Comparison of ENCODE assay signal across 8 cellular contexts in the genomic region with DNA sequence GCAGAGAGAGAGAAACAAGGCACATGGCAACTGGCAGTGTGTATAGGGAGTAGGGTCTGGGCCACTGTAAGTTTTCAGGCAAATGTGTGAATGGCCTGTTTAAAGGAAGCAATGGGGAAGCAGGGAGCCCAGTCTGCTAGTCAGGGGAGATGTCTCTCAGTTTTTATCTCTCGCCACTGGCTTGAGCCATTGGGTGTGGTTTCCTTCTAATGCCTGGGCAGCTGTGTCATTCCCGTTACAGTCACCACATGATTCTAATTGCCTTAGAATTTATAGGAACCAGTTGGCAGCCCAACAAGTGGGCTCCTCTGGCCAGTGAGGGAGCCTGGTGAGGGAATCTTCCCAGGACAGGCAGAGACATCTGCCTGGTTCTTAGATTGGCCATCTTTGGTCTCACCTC.
DNase-seq lines count a peak whose midpoint lies in the region; TF ChIP-seq lines count a peak whose summit lies in the region.
"Had no signal": no experiment of that assay in that cellular context is flagged by ENCODE, and none has a peak within 500 bp of the region (broad histone marks: within the 10 kb centered on the region; RNA-seq: fewer than 3 reads in every experiment).

No MANE protein-coding gene starts in this region.

- no peak for TF ChIP-seq CTCF in epithelial cell of esophagus (IDR thresholded peaks at IDR 0.05; ENCODE audit: insufficient read depth, low read depth, low read length, missing control alignments)

- peak; percentile 65 for DNase-seq in H4 (ENCODE audit: low spot score)
- DNase-seq in RPMI7951 (ENCODE audit: low read depth) = peak; percentile 91
- peak; percentile 56 for DNase-seq in epithelial cell of esophagus (ENCODE audit: low read depth)
- DNase-seq in skeletal muscle cell (ENCODE audit: low read depth) = peak; percentile 43
- no peak for DNase-seq in NCI-H510A (lab: John Stamatoyannopoulos, UW)
- no peak for DNase-seq in SKM-1 (lab: John Stamatoyannopoulos, UW; ENCODE audit: unreplicated experiment)
- DNase-seq in NCI-H2171 (lab: John Stamatoyannopoulos, UW) = no peak
- DNase-seq: NCI-H2081 had no signal

- H3K4me3 ChIP-seq in epithelial cell of esophagus (ENCODE audit: low read length) = no peak overlapping the region
- no peak overlapping the region for H3K4me3 ChIP-seq in skeletal muscle cell (ENCODE audit: low read depth, low read length)

Comparison
In these comparisons a context has a peak if more than half of its experiments do, and no peak if none do; other contexts are left out.
1. DNase-seq: peak in H4 (single experiment), RPMI7951 (single experiment), epithelial cell of esophagus (single experiment) and skeletal muscle cell (single experiment); none in NCI-H510A (single experiment), SKM-1 (single experiment) and NCI-H2171 (single experiment).